Comparison of ENCODE assay signal across 2 cellular contexts in the genomic region with DNA sequence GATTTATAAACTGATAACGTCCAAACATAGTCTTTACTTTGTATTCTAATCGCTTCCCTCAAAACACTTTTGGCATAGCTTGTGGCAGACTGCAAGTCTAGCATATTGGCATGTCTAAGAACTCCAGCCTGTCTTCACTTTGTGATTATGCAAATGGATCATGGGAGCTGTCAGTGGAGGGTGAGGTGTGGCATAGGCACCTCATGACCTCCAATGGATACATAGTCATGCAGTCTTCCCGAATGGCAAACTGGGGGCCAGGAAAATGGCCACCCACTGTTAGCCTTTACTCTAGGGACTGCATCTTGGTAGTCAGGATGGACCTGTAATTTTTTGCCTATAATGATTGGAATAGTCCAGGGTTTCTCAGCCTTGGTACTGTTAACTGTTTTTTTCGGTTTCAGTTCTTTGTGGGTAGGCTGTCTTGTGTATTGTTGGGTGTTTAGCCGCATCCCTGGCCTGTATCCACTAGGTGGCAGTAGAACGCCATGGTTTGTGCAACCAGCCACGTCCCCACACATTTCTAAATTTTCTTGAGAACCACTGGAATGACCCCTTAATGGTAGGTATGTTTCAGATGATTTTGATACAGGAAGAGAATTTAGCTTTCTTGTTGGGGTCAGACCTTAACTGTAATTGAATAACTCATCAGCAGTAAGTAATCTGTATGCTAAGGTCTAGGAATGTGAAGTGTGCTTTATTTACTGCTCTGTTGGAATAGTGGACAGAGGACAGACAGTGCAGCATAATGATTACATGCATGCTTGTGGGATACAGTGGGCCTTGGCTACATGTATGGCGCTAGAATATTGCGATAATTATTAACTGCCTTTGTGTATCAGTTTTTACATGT.
A peak's percentile ranks its signal among the peaks of the same experiment; 100 is the strongest.
TF ChIP-seq lines count a peak whose summit lies in the region.

No MANE protein-coding gene starts in this region.

TF ChIP-seq in IMR-90, 13 proteins besides CTCF, POLR2A, EP300 and RAD21 (continued from another document):
- peak; percentile 47; the same call in 1 of the 2 replicates for TF ChIP-seq CEBPB (IDR thresholded peaks at IDR 0.05; ENCODE audit: low read depth, low read length)

TF ChIP-seq in SK-N-SH treated with all-trans-retinoic acid at 6 μM for 48 hours, 23 proteins besides CTCF, POLR2A, EP300 and RAD21 (continued from another document):
- TF ChIP-seq, protein P1, sequence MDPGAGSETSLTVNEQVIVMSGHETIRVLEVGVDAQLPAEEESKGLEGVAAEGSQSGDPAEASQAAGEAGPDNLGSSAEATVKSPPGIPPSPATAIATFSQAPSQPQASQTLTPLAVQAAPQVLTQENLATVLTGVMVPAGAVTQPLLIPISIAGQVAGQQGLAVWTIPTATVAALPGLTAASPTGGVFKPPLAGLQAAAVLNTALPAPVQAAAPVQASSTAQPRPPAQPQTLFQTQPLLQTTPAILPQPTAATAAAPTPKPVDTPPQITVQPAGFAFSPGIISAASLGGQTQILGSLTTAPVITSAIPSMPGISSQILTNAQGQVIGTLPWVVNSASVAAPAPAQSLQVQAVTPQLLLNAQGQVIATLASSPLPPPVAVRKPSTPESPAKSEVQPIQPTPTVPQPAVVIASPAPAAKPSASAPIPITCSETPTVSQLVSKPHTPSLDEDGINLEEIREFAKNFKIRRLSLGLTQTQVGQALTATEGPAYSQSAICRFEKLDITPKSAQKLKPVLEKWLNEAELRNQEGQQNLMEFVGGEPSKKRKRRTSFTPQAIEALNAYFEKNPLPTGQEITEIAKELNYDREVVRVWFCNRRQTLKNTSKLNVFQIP (CRISPR knock-in tag; IDR thresholded peaks at IDR 0.05; ENCODE audit: borderline replicate concordance, low read depth) = no peak
- no peak for TF ChIP-seq ZFP30 (CRISPR knock-in tag; IDR thresholded peaks at IDR 0.05)
- TF ChIP-seq TOX (CRISPR knock-in tag; IDR thresholded peaks at IDR 0.05; ENCODE audit: borderline replicate concordance) = no peak
- no peak for TF ChIP-seq ZNF565 (CRISPR knock-in tag; conservative IDR thresholded peaks at IDR 0.05; ENCODE audit: low read depth)
- TF ChIP-seq ARNTL (CRISPR knock-in tag; IDR thresholded peaks at IDR 0.05; ENCODE audit: borderline replicate concordance, low read depth) = no peak
- TF ChIP-seq OSR1 (CRISPR knock-in tag; IDR thresholded peaks at IDR 0.05) = no peak
- TF ChIP-seq, protein P2, sequence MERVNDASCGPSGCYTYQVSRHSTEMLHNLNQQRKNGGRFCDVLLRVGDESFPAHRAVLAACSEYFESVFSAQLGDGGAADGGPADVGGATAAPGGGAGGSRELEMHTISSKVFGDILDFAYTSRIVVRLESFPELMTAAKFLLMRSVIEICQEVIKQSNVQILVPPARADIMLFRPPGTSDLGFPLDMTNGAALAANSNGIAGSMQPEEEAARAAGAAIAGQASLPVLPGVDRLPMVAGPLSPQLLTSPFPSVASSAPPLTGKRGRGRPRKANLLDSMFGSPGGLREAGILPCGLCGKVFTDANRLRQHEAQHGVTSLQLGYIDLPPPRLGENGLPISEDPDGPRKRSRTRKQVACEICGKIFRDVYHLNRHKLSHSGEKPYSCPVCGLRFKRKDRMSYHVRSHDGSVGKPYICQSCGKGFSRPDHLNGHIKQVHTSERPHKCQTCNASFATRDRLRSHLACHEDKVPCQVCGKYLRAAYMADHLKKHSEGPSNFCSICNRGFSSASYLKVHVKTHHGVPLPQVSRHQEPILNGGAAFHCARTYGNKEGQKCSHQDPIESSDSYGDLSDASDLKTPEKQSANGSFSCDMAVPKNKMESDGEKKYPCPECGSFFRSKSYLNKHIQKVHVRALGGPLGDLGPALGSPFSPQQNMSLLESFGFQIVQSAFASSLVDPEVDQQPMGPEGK (CRISPR knock-in tag; IDR thresholded peaks at IDR 0.05; ENCODE audit: borderline replicate concordance) = no peak
- TF ChIP-seq GLIS3 (CRISPR knock-in tag; IDR thresholded peaks at IDR 0.05) = no peak
- no peak for TF ChIP-seq BACH2 (CRISPR knock-in tag; IDR thresholded peaks at IDR 0.05; ENCODE audit: borderline replicate concordance)
- TF ChIP-seq RARB (CRISPR knock-in tag; IDR thresholded peaks at IDR 0.05) = no peak
TF ChIP-seq in SK-N-SH treated with all-trans-retinoic acid at 6 μM for 48 hours: peak in this region for 0.
